8 cellular contexts compared by ENCODE assay signal in genomic region chr17:75078097-75079022, GRCh38. TPM values are rescaled to one million over a fixed set of nuclear protein-coding genes. Genes with fewer than 3 reads are reported as not detected.
A peak's percentile ranks its signal among the peaks of the same experiment; 100 is the strongest.
DNase-seq lines count a peak whose midpoint lies in the region; ATAC-seq and TF ChIP-seq lines count a peak whose summit lies in the region.

No MANE protein-coding gene starts in this region.

- no peak overlapping the region for H3K4me3 ChIP-seq in MG63
- H3K4me3 ChIP-seq in endocrine pancreas (ENCODE audit: control insufficient read depth, insufficient read depth, low read length) = no peak overlapping the region

- H3K36me3 ChIP-seq in MG63 (no peaks in the 10 kb centered on the region), endocrine pancreas (ENCODE audit: control insufficient read depth, insufficient read depth, low read length) (no peaks in the 10 kb centered on the region)

- no peaks in the 10 kb centered on the region for H3K4me1 ChIP-seq in endocrine pancreas (ENCODE audit: control insufficient read depth, insufficient read depth, low read length)

- DNase-seq in Right ventricle myocardium inferior (ENCODE audit: missing footprints) = peak; percentile 53
- DNase-seq in Right ventricle myocardium superior = no peak
- DNase-seq in MG63 = peak; percentile 91
- no peak for DNase-seq in omental fat pad (ENCODE audit: low spot score)
- no peak for DNase-seq in retina
- DNase-seq in COLO668 (lab: John Stamatoyannopoulos, UW; ENCODE audit: unreplicated experiment) = no peak

- H3K9me3 ChIP-seq in MG63 (no peaks in the 10 kb centered on the region), endocrine pancreas (ENCODE audit: control insufficient read depth, low read length) (no peaks in the 10 kb centered on the region)

- intact Hi-C loops in Right ventricle myocardium inferior (cut with DNase I) (no loop called here), Right ventricle myocardium superior (cut with DNase I) (no loop called here)

- TF ChIP-seq CTCF in omental fat pad (IDR thresholded peaks at IDR 0.05) = no peak

- H3K9ac ChIP-seq in endocrine pancreas (ENCODE audit: control insufficient read depth, insufficient read depth, low read length) = peak overlapping the region; percentile 19

- ATAC-seq in Right ventricle myocardium inferior (peak; percentile 23), Right ventricle myocardium superior (ENCODE audit: poor library complexity) (no peak), omental fat pad (ENCODE audit: low FRiP score) (peak; percentile 53), HG03280 (IDR thresholded peaks at IDR 0.05; ENCODE audit: unreplicated experiment) (no peak)

- H3K27me3 ChIP-seq in MG63 (no peaks in the 10 kb centered on the region), endocrine pancreas (ENCODE audit: control insufficient read depth, insufficient read depth, low read length) (no peaks in the 10 kb centered on the region)

RNA-seq across cellular contexts. Expression of gene SLC16A5, which starts 9.4 kb away (rescaled TPM):
- total RNA-seq in Right ventricle myocardium inferior (7.1 TPM), Right ventricle myocardium superior (6.5 TPM), omental fat pad (10 to 100 TPM; 12.0 to 22.7 (median 16.4) TPM)
- 0.12 and 0.33 TPM in 2 replicates for total RNA-seq in MG63 (2014; rRNA removed; shearing (Covaris generic); ENCODE audit: low replicate concordance)

RNA-seq across cellular contexts. Expression of gene KCTD2, which starts 31.3 kb away (rescaled TPM):
- 26.7 TPM for total RNA-seq in Right ventricle myocardium inferior
- total RNA-seq in Right ventricle myocardium superior = 23.8 TPM
- total RNA-seq in MG63 (2014; rRNA removed; shearing (Covaris generic); ENCODE audit: low replicate concordance) = 15.6 and 17.0 TPM in 2 replicates
- 10 to 100 TPM; 23.6 to 46.1 (median 34.6) TPM for total RNA-seq in omental fat pad

RNA-seq across cellular contexts. Expression of gene ARMC7, which starts 31.4 kb away (rescaled TPM):
- total RNA-seq in Right ventricle myocardium inferior (6.4 TPM), Right ventricle myocardium superior (5.3 TPM), omental fat pad (1 to 10 TPM; 3.1 to 7.7 (median 4.9) TPM)
- 12.0 and 15.1 TPM in 2 replicates for total RNA-seq in MG63 (2014; rRNA removed; shearing (Covaris generic); ENCODE audit: low replicate concordance)

RNA-seq across cellular contexts. Expression of gene ATP5PD, which starts 31.6 kb away (rescaled TPM):
- total RNA-seq in Right ventricle myocardium inferior = 863 TPM
- 832 TPM for total RNA-seq in Right ventricle myocardium superior
- total RNA-seq in MG63 (2014; rRNA removed; shearing (Covaris generic); ENCODE audit: low replicate concordance) = 296 and 323 TPM in 2 replicates
- total RNA-seq in omental fat pad = 100 to 1,000 TPM; 159 to 394 (median 233) TPM

RNA-seq across cellular contexts. Expression of gene NT5C, which starts 53.2 kb away (rescaled TPM):
- total RNA-seq in Right ventricle myocardium inferior (24.6 TPM), Right ventricle myocardium superior (24.6 TPM), omental fat pad (100 to 1,000 TPM in 1 of 4 donors, 10 to 100 TPM in 3; 56.0 to 101 (median 68.6) TPM)
- 29.1 and 92.2 TPM in 2 replicates for total RNA-seq in MG63 (2014; rRNA removed; shearing (Covaris generic); ENCODE audit: low replicate concordance)

Comparison
In these comparisons a context has a peak if more than half of its experiments do, and no peak if none do; other contexts are left out.
1. ATAC-seq: peak in Right ventricle myocardium inferior (single experiment) and omental fat pad (single experiment); none in Right ventricle myocardium superior (single experiment) and HG03280 (single experiment).
2. DNase-seq: peak in Right ventricle myocardium inferior (single experiment) and MG63 (single experiment); none in Right ventricle myocardium superior (single experiment), omental fat pad (single experiment), retina (single experiment) and COLO668 (single experiment).